8 cellular contexts compared by ENCODE assay signal in genomic region chr13:76723551-76724232, GRCh38.
DNase-seq lines count a peak whose midpoint lies in the region; ATAC-seq lines count a peak whose summit lies in the region.

No MANE protein-coding gene starts in this region.

- H3K36me3 Mint-ChIP-seq in activated naive CD8-positive, alpha-beta T cell treated with anti-CD3 and anti-CD28 coated beads, Interleukin-2, amount 50 U/mL, for 24 hours (ENCODE audit: low read depth), result peaks cover 1% of the 10 kb centered on the region
- no peaks in the 10 kb centered on the region for H3K36me3 Mint-ChIP-seq in immature natural killer cell

- peak; percentile 1 for DNase-seq in ELF-1 (ENCODE audit: low read depth, low spot score)
- peak; percentile 1 for DNase-seq in activated naive CD8-positive, alpha-beta T cell treated with anti-CD3 and anti-CD28 coated beads, Interleukin-2, amount 50 U/mL, for 24 hours
- DNase-seq in immature natural killer cell, result peak in 2 of 3 donors; percentile 3 to 8
- DNase-seq in DMS 273 treated with DMSO at 0.1 percent for 48 hours (lab: John Stamatoyannopoulos, UW), result no peak
- DNase-seq in NCI-H526 (lab: John Stamatoyannopoulos, UW), result no peak

- no peaks in the 10 kb centered on the region for H3K4me1 Mint-ChIP-seq in activated naive CD8-positive, alpha-beta T cell treated with anti-CD3 and anti-CD28 coated beads, Interleukin-2, amount 50 U/mL, for 24 hours
- H3K4me1 Mint-ChIP-seq in immature natural killer cell, result no peaks in the 10 kb centered on the region

- ATAC-seq in HG03025 (IDR thresholded peaks at IDR 0.05; ENCODE audit: low FRiP score, unreplicated experiment) (peak; percentile 67), HG03460 (IDR thresholded peaks at IDR 0.05; ENCODE audit: unreplicated experiment) (no peak), GM18858 (IDR thresholded peaks at IDR 0.05; ENCODE audit: unreplicated experiment) (no peak)
- ATAC-seq in activated naive CD8-positive, alpha-beta T cell treated with anti-CD3 and anti-CD28 coated beads, Interleukin-2, amount 50 U/mL, for 24 hours, result peak; percentile 43

- H3K9me3 Mint-ChIP-seq in activated naive CD8-positive, alpha-beta T cell treated with anti-CD3 and anti-CD28 coated beads, Interleukin-2, amount 50 U/mL, for 24 hours, result peaks cover 6% of the 10 kb centered on the region
- no peaks in the 10 kb centered on the region for H3K9me3 Mint-ChIP-seq in immature natural killer cell

- no peak overlapping the region for H3K4me3 Mint-ChIP-seq in activated naive CD8-positive, alpha-beta T cell treated with anti-CD3 and anti-CD28 coated beads, Interleukin-2, amount 50 U/mL, for 24 hours
- no peak overlapping the region for H3K4me3 Mint-ChIP-seq in immature natural killer cell

- no peaks in the 10 kb centered on the region for H3K27me3 Mint-ChIP-seq in activated naive CD8-positive, alpha-beta T cell treated with anti-CD3 and anti-CD28 coated beads, Interleukin-2, amount 50 U/mL, for 24 hours
- peaks cover 0 to 4% (median 1%) of the 10 kb centered on the region in 3 donors for H3K27me3 Mint-ChIP-seq in immature natural killer cell (ENCODE audit: low read depth in 3 of 3)

- H3K27ac Mint-ChIP-seq in activated naive CD8-positive, alpha-beta T cell treated with anti-CD3 and anti-CD28 coated beads, Interleukin-2, amount 50 U/mL, for 24 hours, result no peak overlapping the region
- no peak overlapping the region for H3K27ac Mint-ChIP-seq in immature natural killer cell

Comparison
In these comparisons a context has a peak if more than half of its experiments do, and no peak if none do; other contexts are left out.
1. DNase-seq: peak in ELF-1 (single experiment), activated naive CD8-positive, alpha-beta T cell treated with anti-CD3 and anti-CD28 coated beads, Interleukin-2, amount 50 U/mL, for 24 hours (single experiment) and immature natural killer cell (2 of 3); none in DMS 273 treated with DMSO at 0.1 percent for 48 hours (single experiment) and NCI-H526 (0 of 2).
2. ATAC-seq: peak in HG03025 (single experiment) and activated naive CD8-positive, alpha-beta T cell treated with anti-CD3 and anti-CD28 coated beads, Interleukin-2, amount 50 U/mL, for 24 hours (single experiment); none in HG03460 (single experiment) and GM18858 (single experiment).